8 cellular contexts compared by ENCODE assay signal in genomic region chr3:49017978-49018706, GRCh38. TPM values are rescaled to one million over a fixed set of nuclear protein-coding genes. Genes with fewer than 3 reads are reported as not detected.
DNase-seq lines count a peak whose midpoint lies in the region; TF ChIP-seq lines count a peak whose summit lies in the region.

DALRD3 (minus strand) TSS chr3:49018580; CDS start chr3:49018564, 16 bp downstream.

- H3K36me3 ChIP-seq in Peyer's patch (peaks cover 0 to 34% (median 0%) of the 10 kb centered on the region in 3 donors), esophagus muscularis mucosa (peaks cover 17 to 40% (median 37%) of the 10 kb centered on the region in 4 donors), mucosa of rectum (ENCODE audit: control insufficient read depth in 2 of 2, insufficient read depth in 2 of 2, low read length in 2 of 2) (peaks cover 28 to 37% of the 10 kb centered on the region in 2 donors)

- H3K4me1 ChIP-seq in Peyer's patch (peaks cover 0 to 39% (median 27%) of the 10 kb centered on the region in 4 donors), esophagus muscularis mucosa (peaks cover 37 to 53% (median 47%) of the 10 kb centered on the region in 4 donors), mucosa of rectum (ENCODE audit: control insufficient read depth in 2 of 2, insufficient read depth in 2 of 2, low read length in 2 of 2) (peaks cover 21 to 40% of the 10 kb centered on the region in 2 donors)

- 0% methylated on average over 23 of the region's 85 CpGs for WGBS in esophagus muscularis mucosa

- intact Hi-C loops in esophagus muscularis mucosa (cut with DNase I), result no loop called here

- TF ChIP-seq POLR2A in Peyer's patch (IDR thresholded peaks at IDR 0.05), result peak; percentile 42 to 59
- TF ChIP-seq POLR2A in esophagus muscularis mucosa (IDR thresholded peaks at IDR 0.05; ENCODE audit: low read depth), result peak; percentile 22

- H3K4me3 ChIP-seq in Peyer's patch (peak within 1 kb of the TSS; percentile 74 to 92 (median 86)), esophagus muscularis mucosa (peak within 1 kb of the TSS; percentile 70 to 95 (median 82)), mucosa of rectum (ENCODE audit: low read length in 2 of 2) (peak within 1 kb of the TSS; percentile 80 to 82)

- TF ChIP-seq EP300 in esophagus muscularis mucosa (IDR thresholded peaks at IDR 0.05), result no peak

- H3K9ac ChIP-seq in mucosa of rectum (ENCODE audit: low read depth in 1 of 2, low read length in 2 of 2), result peak within 1 kb of the TSS; percentile 81 to 99

- H3K27me3 ChIP-seq in Peyer's patch (no peaks in the 10 kb centered on the region), esophagus muscularis mucosa (no peaks in the 10 kb centered on the region), mucosa of rectum (ENCODE audit: control insufficient read depth in 2 of 2, insufficient read depth in 2 of 2, low read length in 2 of 2) (no peaks in the 10 kb centered on the region)

- TF ChIP-seq CTCF in Peyer's patch (IDR thresholded peaks at IDR 0.05) (no peak), esophagus muscularis mucosa (IDR thresholded peaks at IDR 0.05) (no peak), subcutaneous adipose tissue (IDR thresholded peaks at IDR 0.05; ENCODE audit: low read depth) (no peak)

- H3K9me3 ChIP-seq in Peyer's patch (no peaks in the 10 kb centered on the region), esophagus muscularis mucosa (no peaks in the 10 kb centered on the region), mucosa of rectum (ENCODE audit: control insufficient read depth in 2 of 2, low read length in 2 of 2) (no peaks in the 10 kb centered on the region)

- DNase-seq in CD1c-positive myeloid dendritic cell (ENCODE audit: extremely low spot score) (peak; percentile 72), HT1080 (ENCODE audit: low read depth) (peak; percentile 71), Peyer's patch (peak; percentile 73 to 85 (median 83)), esophagus muscularis mucosa (ENCODE audit: extremely low spot score) (no peak), NCI-H1694 (lab: John Stamatoyannopoulos, UW) (no peak)
- DNase-seq in activated T-cell treated with anti-CD3 and anti-CD28 coated beads, Interleukin-2, amount 50 U/mL, for 48 hours, result peak; percentile 76 to 79

- H3K27ac ChIP-seq in Peyer's patch (peak within 1 kb of the TSS; percentile 86 to 100 (median 100)), esophagus muscularis mucosa (replicated peaks in 1 of 4) (peak within 1 kb of the TSS; percentile 79 to 100 (median 91)), mucosa of rectum (ENCODE audit: low read depth in 2 of 2, low read length in 2 of 2) (peak within 1 kb of the TSS; percentile 100)

RNA-seq across cellular contexts. Expression of gene DALRD3, which starts in this region (rescaled TPM):
- 51.6 and 64.6 TPM in 2 replicates for total RNA-seq in HT1080 (2014; rRNA removed; shearing (Covaris generic))
- 49.0 and 49.1 TPM in 2 replicates for polyA plus RNA-seq in HT1080 (2015; cell fraction: cytosol; rRNA removed)
- polyA plus RNA-seq in HT1080 (2015; cell fraction: nucleus; rRNA removed), result 110 and 123 TPM in 2 replicates
- total RNA-seq in Peyer's patch (10 to 100 TPM; 31.4 to 49.5 (median 33.1) TPM), esophagus muscularis mucosa (10 to 100 TPM; 12.4 to 31.5 (median 20.1) TPM), subcutaneous adipose tissue (10 to 100 TPM; 10.6 to 43.3 (median 29.8) TPM)

Comparison
In these comparisons a context has a peak if more than half of its experiments do, and no peak if none do; other contexts are left out.
1. DNase-seq: peak in CD1c-positive myeloid dendritic cell (single experiment), HT1080 (single experiment), Peyer's patch (3 of 3) and activated T-cell treated with anti-CD3 and anti-CD28 coated beads, Interleukin-2, amount 50 U/mL, for 48 hours (2 of 2); none in esophagus muscularis mucosa (single experiment) and NCI-H1694 (single experiment).
2. Peak in every context shown above with its lines, with median percentiles within 50 percentile points of each other: H3K27ac ChIP-seq and H3K4me3 ChIP-seq.